In the genomic region with DNA sequence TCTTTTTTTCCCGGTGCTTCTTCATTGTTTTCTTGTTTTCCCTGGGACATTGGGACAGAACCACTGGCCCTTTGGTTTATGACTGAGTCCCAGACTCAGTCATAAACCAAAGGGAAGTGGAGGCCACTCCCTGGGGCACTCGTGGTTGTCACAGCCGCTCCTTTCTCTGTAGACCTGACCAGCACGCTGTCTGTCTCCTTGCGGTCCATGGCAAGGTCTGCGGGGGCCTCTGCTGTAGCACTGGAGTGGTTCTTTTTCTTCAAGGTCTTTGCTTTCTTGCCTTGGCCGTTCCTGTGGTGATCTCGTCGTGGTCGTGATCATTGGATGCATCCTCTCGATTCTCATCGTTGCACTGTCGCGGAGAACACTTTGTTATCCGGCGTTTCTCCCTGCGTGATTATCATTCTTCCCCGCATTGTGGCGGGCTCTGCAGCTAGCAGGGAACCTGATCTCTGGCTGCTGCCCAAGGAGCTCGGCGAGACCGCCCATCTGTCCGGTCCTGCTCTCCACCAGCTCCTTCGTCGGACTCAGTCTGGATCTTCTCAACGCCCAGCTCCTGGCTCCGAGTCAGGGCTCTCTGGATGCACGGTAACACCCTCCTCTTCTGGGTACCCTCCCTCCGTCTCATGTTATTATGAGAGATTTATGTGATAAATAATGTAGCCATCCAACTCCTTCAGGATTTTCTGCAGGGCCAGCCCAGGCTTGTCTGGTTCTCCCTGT, we compare ENCODE assay signal across 29 cellular contexts. TPM values are rescaled to one million over a fixed set of nuclear protein-coding genes. Genes with fewer than 3 reads are reported as not detected.
DNase-seq lines count a peak whose midpoint lies in the region; ATAC-seq and TF ChIP-seq lines count a peak whose summit lies in the region.
"Had no signal": no experiment of that assay in that cellular context is flagged by ENCODE, and none has a peak within 500 bp of the region (broad histone marks: within the 10 kb centered on the region; RNA-seq: fewer than 3 reads in every experiment).

No MANE protein-coding gene starts in this region.

- no peaks in the 10 kb centered on the region for H3K36me3 Mint-ChIP-seq in activated T-cell treated with anti-CD3 and anti-CD28 coated beads, Interleukin-2, amount 50 U/mL, for 4 hours (ENCODE audit: insufficient read depth)
- H3K36me3 Mint-ChIP-seq in CD8-positive, alpha-beta memory T cell: no peaks in the 10 kb centered on the region
- H3K36me3 Mint-ChIP-seq: activated naive CD8-positive, alpha-beta T cell treated with anti-CD3 and anti-CD28 coated beads, Interleukin-2, amount 10 ng/mL, durations not matched to agents 7 days and 5 days; CD4-positive, CD25-positive, alpha-beta regulatory T cell had no signal

- H3K9me3 ChIP-seq in MG63: peaks cover 14% of the 10 kb centered on the region
- H3K9me3 ChIP-seq in CD8-positive, alpha-beta memory T cell (ENCODE audit: low read length): no peaks in the 10 kb centered on the region
- H3K9me3 ChIP-seq: pancreas, SK-N-SH, testis had no signal

- ATAC-seq in activated T-cell treated with anti-CD3 and anti-CD28 coated beads, Interleukin-2, amount 50 U/mL, for 4 hours: no peak
- ATAC-seq: esophagus mucosa; lower lobe of right lung; pancreas; stimulated activated naive CD8-positive, alpha-beta T cell treated with anti-CD3 and anti-CD28 coated beads, Interleukin-15, Interleukin-2, amounts not matched to agents 100 U/mL and 50 U/mL, for 24 hours had no signal

- H3K36me3 ChIP-seq in MG63: no peaks in the 10 kb centered on the region
- H3K36me3 ChIP-seq in CD8-positive, alpha-beta memory T cell (ENCODE audit: insufficient read depth, low read length): no peaks in the 10 kb centered on the region
- H3K36me3 ChIP-seq: ascending aorta, cardiac muscle cell, lower lobe of right lung, pancreas had no signal

- H3K4me3 ChIP-seq in MG63 (no peak overlapping the region), coronary artery (no peak overlapping the region)
- no peak overlapping the region for H3K4me3 ChIP-seq in CD8-positive, alpha-beta memory T cell (ENCODE audit: low read length)
- H3K4me3 ChIP-seq: ascending aorta, cardiac muscle cell, lower lobe of right lung, pancreas, smooth muscle cell, testis had no signal

- no peak overlapping the region for H3K27ac Mint-ChIP-seq in CD8-positive, alpha-beta memory T cell
- H3K27ac Mint-ChIP-seq: activated naive CD8-positive, alpha-beta T cell treated with anti-CD3 and anti-CD28 coated beads, Interleukin-2, amount 10 ng/mL, durations not matched to agents 7 days and 5 days; activated T-cell treated with anti-CD3 and anti-CD28 coated beads, Interleukin-2, amount 50 U/mL, for 24 hours; dendritic cell treated with granulocyte-macrophage colony-stimulating factor and Interleukin-4, amounts not matched to agents 40 ng/mL and 50 ng/mL, for 4 days; nephron progenitor cell; T-helper 1 cell treated with Interleukin-12 subunit alpha and Interleukin-12 subunit beta and Interleukin-4 antibody, amounts not matched to agents 30 μg/mL and 1 μg/mL, for 36 hours had no signal

- no peaks in the 10 kb centered on the region for H3K27me3 Mint-ChIP-seq in activated T-cell treated with anti-CD3 and anti-CD28 coated beads, Interleukin-2, amount 50 U/mL, for 4 hours (ENCODE audit: low read depth)
- H3K27me3 Mint-ChIP-seq in CD8-positive, alpha-beta memory T cell: no peaks in the 10 kb centered on the region
- H3K27me3 Mint-ChIP-seq: activated naive CD8-positive, alpha-beta T cell treated with anti-CD3 and anti-CD28 coated beads, Interleukin-2, amount 10 ng/mL, durations not matched to agents 7 days and 5 days; activated T-cell treated with anti-CD3 and anti-CD28 coated beads, Interleukin-2, amount 50 U/mL, for 24 hours; CD4-positive, CD25-positive, alpha-beta regulatory T cell; dendritic cell treated with granulocyte-macrophage colony-stimulating factor and Interleukin-4, amounts not matched to agents 40 ng/mL and 50 ng/mL, for 4 days had no signal

- no peak overlapping the region for H3K27ac ChIP-seq in coronary artery
- H3K27ac ChIP-seq in CD8-positive, alpha-beta memory T cell (ENCODE audit: low read depth, low read length): no peak overlapping the region
- H3K27ac ChIP-seq: ascending aorta, cardiac muscle cell, lower lobe of right lung, pancreas, testis had no signal

- H3K4me1 ChIP-seq in CD8-positive, alpha-beta memory T cell (ENCODE audit: insufficient read depth, low read length): no peaks in the 10 kb centered on the region
- H3K4me1 ChIP-seq: ascending aorta, lower lobe of right lung, pancreas, testis had no signal

- peak; percentile 5 for DNase-seq in ELF-1 (ENCODE audit: low read depth, low spot score)
- DNase-seq in MG63: peak; percentile 36
- DNase-seq in cerebellum (ENCODE audit: low spot score): peak; percentile 74
- peak; percentile 13 for DNase-seq in mucosa of gallbladder (ENCODE audit: low spot score)
- no peak for DNase-seq in SIG-M5 treated with dmso at 0.1 percent for 504 hours (lab: John Stamatoyannopoulos, UW; ENCODE audit: unreplicated experiment)
- no peak for DNase-seq in coronary artery (ENCODE audit: low spot score)
- DNase-seq in activated T-cell treated with anti-CD3 and anti-CD28 coated beads, Interleukin-2, amount 50 U/mL, for 4 hours: no peak
- no peak for DNase-seq in CD8-positive, alpha-beta memory T cell
- DNase-seq: activated gamma-delta T cell treated with Interleukin-2 at 50 U/mL for 16 hours; activated naive CD8-positive, alpha-beta T cell treated with anti-CD3 and anti-CD28 coated beads, Interleukin-2, amount 10 ng/mL, durations not matched to agents 7 days and 5 days; activated T-cell treated with anti-CD3 and anti-CD28 coated beads, Interleukin-2, amount 50 U/mL, for 24 hours; AML-193; CD4-positive, CD25-positive, alpha-beta regulatory T cell; KG1; kidney; lower lobe of right lung; NCI-H1417; nephron progenitor cell; retina; SK-N-SH; stimulated activated naive CD8-positive, alpha-beta T cell treated with anti-CD3 and anti-CD28 coated beads, Interleukin-15, Interleukin-2, amounts not matched to agents 100 U/mL and 50 U/mL, for 24 hours; testis had no signal

- CTCF ChIA-PET in CD8-positive, alpha-beta memory T cell (lab: Charles Lee): no interaction called here

- POLR2A ChIA-PET in CD8-positive, alpha-beta memory T cell (lab: Charles Lee): no interaction called here

- no peak for TF ChIP-seq CTCF in coronary artery (IDR thresholded peaks at IDR 0.05)

- no peaks in the 10 kb centered on the region for H3K27me3 ChIP-seq in MG63
- H3K27me3 ChIP-seq in CD8-positive, alpha-beta memory T cell (ENCODE audit: insufficient read depth, low read length, poor library complexity, severe bottlenecking): no peaks in the 10 kb centered on the region
- H3K27me3 ChIP-seq: ascending aorta, cardiac muscle cell, pancreas, testis had no signal

- H3K4me3 Mint-ChIP-seq in activated T-cell treated with anti-CD3 and anti-CD28 coated beads, Interleukin-2, amount 50 U/mL, for 4 hours: no peak overlapping the region
- no peak overlapping the region for H3K4me3 Mint-ChIP-seq in CD8-positive, alpha-beta memory T cell
- H3K4me3 Mint-ChIP-seq: activated naive CD8-positive, alpha-beta T cell treated with anti-CD3 and anti-CD28 coated beads, Interleukin-2, amount 10 ng/mL, durations not matched to agents 7 days and 5 days; activated T-cell treated with anti-CD3 and anti-CD28 coated beads, Interleukin-2, amount 50 U/mL, for 24 hours; CD4-positive, CD25-positive, alpha-beta regulatory T cell; dendritic cell treated with granulocyte-macrophage colony-stimulating factor and Interleukin-4, amounts not matched to agents 40 ng/mL and 50 ng/mL, for 4 days; nephron progenitor cell; T-helper 1 cell treated with Interleukin-12 subunit alpha and Interleukin-12 subunit beta and Interleukin-4 antibody, amounts not matched to agents 30 μg/mL and 1 μg/mL, for 36 hours had no signal

- peaks cover 7% of the 10 kb centered on the region for H3K9me3 Mint-ChIP-seq in activated T-cell treated with anti-CD3 and anti-CD28 coated beads, Interleukin-2, amount 50 U/mL, for 4 hours
- H3K9me3 Mint-ChIP-seq in CD8-positive, alpha-beta memory T cell: peaks cover 2 to 36% (median 11%) of the 10 kb centered on the region in 5 donors
- H3K9me3 Mint-ChIP-seq: activated naive CD8-positive, alpha-beta T cell treated with anti-CD3 and anti-CD28 coated beads, Interleukin-2, amount 10 ng/mL, durations not matched to agents 7 days and 5 days; dendritic cell treated with granulocyte-macrophage colony-stimulating factor and Interleukin-4, amounts not matched to agents 40 ng/mL and 50 ng/mL, for 4 days had no signal

- H3K4me1 Mint-ChIP-seq in activated T-cell treated with anti-CD3 and anti-CD28 coated beads, Interleukin-2, amount 50 U/mL, for 4 hours (ENCODE audit: low read depth): no peaks in the 10 kb centered on the region
- no peaks in the 10 kb centered on the region for H3K4me1 Mint-ChIP-seq in CD8-positive, alpha-beta memory T cell
- H3K4me1 Mint-ChIP-seq: activated naive CD8-positive, alpha-beta T cell treated with anti-CD3 and anti-CD28 coated beads, Interleukin-2, amount 10 ng/mL, durations not matched to agents 7 days and 5 days; CD4-positive, CD25-positive, alpha-beta regulatory T cell; nephron progenitor cell had no signal

RNA-seq across cellular contexts. Expression of a gene that starts 43.5 kb away (rescaled TPM):
- 71.9 and 74.1 TPM in 2 replicates for total RNA-seq in MG63 (2014; rRNA removed; shearing (Covaris generic); ENCODE audit: low replicate concordance)
- total RNA-seq in cerebellum (53.7 TPM), mucosa of gallbladder (28.8 TPM)
- total RNA-seq in activated T-cell treated with anti-CD3 and anti-CD28 coated beads, Interleukin-2, amount 50 U/mL, for 4 hours: under 1 TPM; 0.08 to 0.53 (median 0.29) TPM
- total RNA-seq in CD8-positive, alpha-beta memory T cell: not detected
- polyA plus RNA-seq in CD8-positive, alpha-beta memory T cell: not detected
- total RNA-seq: activated naive CD8-positive, alpha-beta T cell treated with anti-CD3 and anti-CD28 coated beads, Interleukin-2, amount 10 ng/mL, durations not matched to agents 7 days and 5 days had no signal
- polyA plus RNA-seq: CD4-positive, CD25-positive, alpha-beta regulatory T cell had no signal

Comparison
In these comparisons a context has a peak if more than half of its experiments do, and no peak if none do; other contexts are left out.
1. DNase-seq: peak in ELF-1 (single experiment), MG63 (single experiment), cerebellum (single experiment) and mucosa of gallbladder (single experiment); none in SIG-M5 treated with dmso at 0.1 percent for 504 hours (single experiment), coronary artery (single experiment), activated T-cell treated with anti-CD3 and anti-CD28 coated beads, Interleukin-2, amount 50 U/mL, for 4 hours (single experiment) and CD8-positive, alpha-beta memory T cell (0 of 5).
2. RNA of a gene that starts 43.5 kb away (total RNA-seq): 71.9 to 74.1 TPM in MG63, 53.7 TPM in cerebellum (single experiment) and 28.8 TPM in mucosa of gallbladder (single experiment); 0.08 to 0.53 TPM in activated T-cell treated with anti-CD3 and anti-CD28 coated beads, Interleukin-2, amount 50 U/mL, for 4 hours and not detected in CD8-positive, alpha-beta memory T cell; every median in the first group is over 10 times any median in the second.